ENCODE assay signal across 26 cellular contexts in genomic region chr2:157922341-157922740, GRCh38.
"Had no signal": no experiment of that assay in that cellular context is flagged by ENCODE, and none has a peak within 500 bp of the region (broad histone marks: within the 10 kb centered on the region; RNA-seq: fewer than 3 reads in every experiment).

No MANE protein-coding gene starts in this region.

- DNase-seq: activated CD4-positive, alpha-beta T cell treated with anti-CD3 and anti-CD28 coated beads for 48 hours; activated CD4-positive, alpha-beta T cell treated with anti-CD3 and anti-CD28 coated beads, Interleukin-2, amount 50 U/mL, for 1 hour; activated CD4-positive, alpha-beta T cell treated with anti-CD3 and anti-CD28 coated beads, Interleukin-2, amount 50 U/mL, for 48 hours; activated CD4-positive, CD25-positive, alpha-beta regulatory T cell; activated CD4-positive, CD25-positive, alpha-beta regulatory T cell treated with anti-CD3 and anti-CD28 coated beads, Interleukin-2, amount 50 U/mL, for 72 hours; activated CD8-positive, alpha-beta memory T cell treated with anti-CD3 and anti-CD28 coated beads for 24 hours; activated CD8-positive, alpha-beta T cell treated with anti-CD3 and anti-CD28 coated beads for 36 hours; activated effector memory CD4-positive, alpha-beta T cell treated with Interleukin-2 at 50 U/mL for 16 hours; activated gamma-delta T cell treated with Interleukin-2 at 50 U/mL for 16 hours; activated naive CD4-positive, alpha-beta T cell treated with anti-CD3 and anti-CD28 coated beads, Interleukin-2, amount 50 U/mL, for 16 hours; activated naive CD4-positive, alpha-beta T cell treated with Interleukin-2 at 50 U/mL for 16 hours; activated T-cell treated with anti-CD3 and anti-CD28 coated beads, Interleukin-2, amount 50 U/mL, for 48 hours; amniotic stem cell; anterior cingulate cortex; brain microvascular endothelial cell; colonic mucosa; effector CD8-positive, alpha-beta T cell; esophagus squamous epithelium; foreskin fibroblast; head of caudate nucleus; T-helper 1 cell; T-helper 17 cell; T1000 had no signal

- ATAC-seq: activated CD8-positive, alpha-beta T cell treated with anti-CD3 and anti-CD28 coated beads for 36 hours; T-helper 17 cell had no signal

- H3K4me1 Mint-ChIP-seq: central memory CD8-positive, alpha-beta T cell had no signal

- H3K27me3 Mint-ChIP-seq: activated CD8-positive, alpha-beta T cell treated with anti-CD3 and anti-CD28 coated beads for 36 hours; central memory CD8-positive, alpha-beta T cell; T-helper 17 cell had no signal

- H3K36me3 Mint-ChIP-seq: activated naive CD8-positive, alpha-beta T cell had no signal

- H3K9me3 Mint-ChIP-seq: activated CD8-positive, alpha-beta T cell treated with anti-CD3 and anti-CD28 coated beads for 36 hours; central memory CD8-positive, alpha-beta T cell; T-helper 2 cell treated with Interferon-gamma antibody and Interleukin-4, amounts not matched to agents 5 μg/mL and 100 μg/mL, for 36 hours had no signal

- H3K4me3 Mint-ChIP-seq: activated CD8-positive, alpha-beta T cell treated with anti-CD3 and anti-CD28 coated beads for 36 hours; activated naive CD8-positive, alpha-beta T cell; central memory CD8-positive, alpha-beta T cell; T-helper 17 cell; T-helper 2 cell treated with Interferon-gamma antibody and Interleukin-4, amounts not matched to agents 5 μg/mL and 100 μg/mL, for 36 hours had no signal

- H3K27ac Mint-ChIP-seq: activated CD8-positive, alpha-beta T cell treated with anti-CD3 and anti-CD28 coated beads for 36 hours; activated naive CD8-positive, alpha-beta T cell; T-helper 17 cell; T-helper 2 cell treated with Interferon-gamma antibody and Interleukin-4, amounts not matched to agents 5 μg/mL and 100 μg/mL, for 36 hours had no signal
